Comparison of ENCODE assay signal across 19 cellular contexts in the genomic region with DNA sequence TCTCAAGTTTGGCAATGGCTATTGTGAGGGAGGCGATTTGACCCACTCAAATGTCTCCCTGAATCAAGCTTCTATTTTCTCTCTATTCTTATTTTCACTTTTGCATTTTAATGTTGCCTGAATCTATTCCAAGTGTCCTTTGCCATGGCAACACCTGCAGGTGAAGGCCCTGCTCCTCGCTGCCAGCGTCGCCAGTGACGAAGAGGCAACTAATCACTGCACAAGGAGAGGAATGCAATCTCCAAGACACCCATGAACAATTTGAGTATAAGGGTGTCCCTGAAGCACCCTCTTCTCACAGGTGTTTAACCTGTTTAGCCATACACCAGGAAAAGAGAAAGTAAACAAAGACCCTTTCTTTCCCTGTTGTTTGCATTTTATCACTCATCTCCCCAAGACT.
DNase-seq lines count a peak whose midpoint lies in the region; ATAC-seq lines count a peak whose summit lies in the region.
"Had no signal": no experiment of that assay in that cellular context is flagged by ENCODE, and none has a peak within 500 bp of the region (broad histone marks: within the 10 kb centered on the region; RNA-seq: fewer than 3 reads in every experiment).

No MANE protein-coding gene starts in this region.

- no peak for ATAC-seq in GM21526 (IDR thresholded peaks at IDR 0.05; ENCODE audit: low FRiP score, unreplicated experiment)
- ATAC-seq: left ventricle myocardium superior, T-cell had no signal

- peak overlapping the region; percentile 10 for H3K27ac ChIP-seq in temporal lobe (ENCODE audit: low read depth, low read length)
- H3K27ac ChIP-seq: KMS-11, neutrophil, spleen, tibial artery had no signal

- DNase-seq in NCI-H146 (lab: John Stamatoyannopoulos, UW) (peak; percentile 45), NCI-H146 treated with DMSO at 0.1 percent for 48 hours (lab: John Stamatoyannopoulos, UW; ENCODE audit: unreplicated experiment) (no peak), NCI-H2029 treated with DMSO at 0.1 percent for 48 hours (lab: John Stamatoyannopoulos, UW) (peak; percentile 65), SHP77 (lab: John Stamatoyannopoulos, UW) (peak; percentile 55 to 56), KG1 (lab: John Stamatoyannopoulos, UW) (no peak), COLO829 (ENCODE audit: low spot score) (no peak)
- DNase-seq: activated CD4-positive, alpha-beta T cell treated with anti-CD3 and anti-CD28 coated beads, Interleukin-2, amount 10 ng/mL, durations not matched to agents 7 days and 5 days; activated gamma-delta T cell treated with Interleukin-2 at 50 U/mL for 16 hours; CD4-positive, CD25-positive, alpha-beta regulatory T cell; effector CD4-positive, alpha-beta T cell; H9; left ventricle myocardium superior; spleen; T-cell; tibial artery had no signal

Comparison
In these comparisons a context has a peak if more than half of its experiments do, and no peak if none do; other contexts are left out.
1. DNase-seq: peak in NCI-H146 (single experiment), NCI-H2029 treated with DMSO at 0.1 percent for 48 hours (single experiment) and SHP77 (2 of 2); none in NCI-H146 treated with DMSO at 0.1 percent for 48 hours (single experiment), KG1 (single experiment) and COLO829 (single experiment).